ENCODE assay signal across 17 cellular contexts in the genomic region with DNA sequence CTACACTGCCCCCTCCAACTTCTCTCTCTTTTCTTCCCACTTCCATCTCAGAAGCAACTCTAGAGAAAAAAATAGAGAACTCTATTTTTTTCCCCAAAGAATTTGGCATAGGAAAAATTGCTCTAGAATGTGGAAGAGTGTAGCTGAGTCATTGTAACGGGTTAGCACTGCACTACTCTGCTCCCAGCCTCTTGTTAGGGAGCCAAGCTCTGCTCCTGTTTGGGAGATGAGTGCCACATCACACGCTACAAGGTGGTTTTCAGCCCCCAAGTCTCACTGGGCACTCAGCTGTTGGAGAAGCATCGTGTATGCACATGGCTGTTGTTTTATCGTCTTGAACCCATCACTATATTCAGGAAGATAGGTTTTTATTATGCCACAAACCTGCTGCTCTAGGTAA.
A peak's percentile ranks its signal among the peaks of the same experiment; 100 is the strongest.
DNase-seq lines count a peak whose midpoint lies in the region; ATAC-seq, FAIRE-seq and TF ChIP-seq lines count a peak whose summit lies in the region.
"Had no signal": no experiment of that assay in that cellular context is flagged by ENCODE, and none has a peak within 500 bp of the region (broad histone marks: within the 10 kb centered on the region; RNA-seq: fewer than 3 reads in every experiment).

No MANE protein-coding gene starts in this region.

- CTCF ChIA-PET in A549 (lab: Yijun Ruan, JAX) = interaction anchor here (2.3 to 2.7 kb wide), 2 partner anchors 11 to 16 kb away, joined by 8 to 10 read pairs; no protein-coding TSS in a partner anchor

- H3K4me2 ChIP-seq in A549 = no peak overlapping the region

- no peak for TF ChIP-seq CTCF in A549 (IDR thresholded peaks at IDR 0.05)

- TF ChIP-seq POLR2A in A549 (IDR thresholded peaks at IDR 0.05; ENCODE audit: low read length) = no peak

- no peak for TF ChIP-seq EP300 in A549 (IDR thresholded peaks at IDR 0.05)

- WGBS in A549 (ENCODE audit: missing lambda C conversion rate) = 87% methylated on average over 4 of the region's 4 CpGs

- no peak for DNase-seq in A549 (ENCODE audit: low read depth in 1 of 2, low spot score in 1 of 2)
- peak; percentile 48 for DNase-seq in GM03348 (ENCODE audit: low spot score)
- DNase-seq in fibroblast of peridontal ligament (ENCODE audit: extremely low read depth) = peak; percentile 51
- DNase-seq in NCI-H1417 treated with DMSO at 0.1 percent for 48 hours (lab: John Stamatoyannopoulos, UW) = no peak
- DNase-seq in activated CD8-positive, alpha-beta memory T cell treated with anti-CD3 and anti-CD28 coated beads, Interleukin-2, amount 50 U/mL, for 4 hours = no peak
- no peak for DNase-seq in Kasumi-1 (lab: John Stamatoyannopoulos, UW)
- DNase-seq: COR-L47, NCI-H1436, NCI-H2029 treated with DMSO at 0.1 percent for 48 hours, NCI-H774 had no signal

- H3K4me1 ChIP-seq in A549 = peaks cover 46% of the 10 kb centered on the region
- H3K4me1 ChIP-seq: HAP-1 had no signal

- TF ChIP-seq RAD21 in A549 (conservative IDR thresholded peaks at IDR 0.05 in 1 of 2, IDR thresholded peaks at IDR 0.05 in 1 of 2) = no peak

- H3K27ac ChIP-seq in A549 = peak overlapping the region; percentile 87 to 88
- H3K27ac ChIP-seq: 22Rv1, C4-2B had no signal

- no peak overlapping the region for H3K4me3 ChIP-seq in A549
- H3K4me3 ChIP-seq: HAP-1, K562 had no signal

- ATAC-seq in A549 = no peak
- ATAC-seq in SK-N-SH treated with all-trans-retinoic acid at 6 μM for 48 hours = peak; percentile 67
- no peak for ATAC-seq in HG02763 (IDR thresholded peaks at IDR 0.05; ENCODE audit: unreplicated experiment)
- ATAC-seq: K562, PC-3 had no signal

- H3K9me3 ChIP-seq in A549 = no peaks in the 10 kb centered on the region
- H3K9me3 ChIP-seq: HAP-1 had no signal

- FAIRE-seq in A549 (lab: Jason Lieb, UNC) = no peak
- FAIRE-seq: K562 had no signal

- POLR2A ChIA-PET in A549 (lab: Yijun Ruan, JAX) = no interaction called here

TF ChIP-seq in A549, 52 proteins besides CTCF, POLR2A, EP300 and RAD21:
- TF ChIP-seq PHF8 (IDR thresholded peaks at IDR 0.05; ENCODE audit: borderline replicate concordance, low read depth) (no peak), ZC3H11A (IDR thresholded peaks at IDR 0.05) (no peak), CHD2 (IDR thresholded peaks at IDR 0.05; ENCODE audit: low read length, partially characterized antibody) (no peak), HOXB5 (CRISPR knock-in tag; IDR thresholded peaks at IDR 0.05) (no peak), RNF2 (IDR thresholded peaks at IDR 0.05; ENCODE audit: borderline replicate concordance, low read depth) (no peak), HEYL (CRISPR knock-in tag; IDR thresholded peaks at IDR 0.05) (no peak), CHD4 (IDR thresholded peaks at IDR 0.05; ENCODE audit: borderline replicate concordance) (no peak), POLR2AphosphoS2 (conservative IDR thresholded peaks at IDR 0.05; ENCODE audit: low read length) (no peak), JUNB (IDR thresholded peaks at IDR 0.05) (no peak), NPAS2 (CRISPR knock-in tag; IDR thresholded peaks at IDR 0.05; ENCODE audit: borderline replicate concordance) (no peak), KDM1A (IDR thresholded peaks at IDR 0.05; ENCODE audit: low read depth) (no peak), HOXA7 (CRISPR knock-in tag; IDR thresholded peaks at IDR 0.05) (no peak), HDAC2 (IDR thresholded peaks at IDR 0.05) (no peak)
- TF ChIP-seq, protein P1, sequence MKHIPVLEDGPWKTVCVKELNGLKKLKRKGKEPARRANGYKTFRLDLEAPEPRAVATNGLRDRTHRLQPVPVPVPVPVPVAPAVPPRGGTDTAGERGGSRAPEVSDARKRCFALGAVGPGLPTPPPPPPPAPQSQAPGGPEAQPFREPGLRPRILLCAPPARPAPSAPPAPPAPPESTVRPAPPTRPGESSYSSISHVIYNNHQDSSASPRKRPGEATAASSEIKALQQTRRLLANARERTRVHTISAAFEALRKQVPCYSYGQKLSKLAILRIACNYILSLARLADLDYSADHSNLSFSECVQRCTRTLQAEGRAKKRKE (CRISPR knock-in tag; IDR thresholded peaks at IDR 0.05; ENCODE audit: low read depth) = no peak
- TF ChIP-seq, protein P2, sequence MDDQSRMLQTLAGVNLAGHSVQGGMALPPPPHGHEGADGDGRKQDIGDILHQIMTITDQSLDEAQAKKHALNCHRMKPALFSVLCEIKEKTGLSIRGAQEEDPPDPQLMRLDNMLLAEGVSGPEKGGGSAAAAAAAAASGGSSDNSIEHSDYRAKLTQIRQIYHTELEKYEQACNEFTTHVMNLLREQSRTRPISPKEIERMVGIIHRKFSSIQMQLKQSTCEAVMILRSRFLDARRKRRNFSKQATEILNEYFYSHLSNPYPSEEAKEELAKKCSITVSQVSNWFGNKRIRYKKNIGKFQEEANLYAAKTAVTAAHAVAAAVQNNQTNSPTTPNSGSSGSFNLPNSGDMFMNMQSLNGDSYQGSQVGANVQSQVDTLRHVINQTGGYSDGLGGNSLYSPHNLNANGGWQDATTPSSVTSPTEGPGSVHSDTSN (IDR thresholded peaks at IDR 0.05) = no peak

TF ChIP-seq in SK-N-SH treated with all-trans-retinoic acid at 6 μM for 48 hours, 23 proteins besides CTCF, POLR2A, EP300 and RAD21:
- TF ChIP-seq ZC3H10 (CRISPR knock-in tag; IDR thresholded peaks at IDR 0.05) (no peak), CSDC2 (CRISPR knock-in tag; IDR thresholded peaks at IDR 0.05) (no peak), ZFP3 (CRISPR knock-in tag; IDR thresholded peaks at IDR 0.05) (no peak), ZFP30 (CRISPR knock-in tag; IDR thresholded peaks at IDR 0.05) (no peak), TCF4 (CRISPR knock-in tag; IDR thresholded peaks at IDR 0.05; ENCODE audit: borderline replicate concordance) (no peak), TOX (CRISPR knock-in tag; IDR thresholded peaks at IDR 0.05; ENCODE audit: borderline replicate concordance) (no peak), ESRRG (CRISPR knock-in tag; IDR thresholded peaks at IDR 0.05) (no peak)
TF ChIP-seq in SK-N-SH treated with all-trans-retinoic acid at 6 μM for 48 hours: peak in this region for 0.

Comparison
In these comparisons a context has a peak if more than half of its experiments do, and no peak if none do; other contexts are left out.
1. DNase-seq: peak in GM03348 (single experiment) and fibroblast of peridontal ligament (single experiment); none in A549 (0 of 2), NCI-H1417 treated with DMSO at 0.1 percent for 48 hours (single experiment), activated CD8-positive, alpha-beta memory T cell treated with anti-CD3 and anti-CD28 coated beads, Interleukin-2, amount 50 U/mL, for 4 hours (single experiment) and Kasumi-1 (0 of 2).